In the genomic region with DNA sequence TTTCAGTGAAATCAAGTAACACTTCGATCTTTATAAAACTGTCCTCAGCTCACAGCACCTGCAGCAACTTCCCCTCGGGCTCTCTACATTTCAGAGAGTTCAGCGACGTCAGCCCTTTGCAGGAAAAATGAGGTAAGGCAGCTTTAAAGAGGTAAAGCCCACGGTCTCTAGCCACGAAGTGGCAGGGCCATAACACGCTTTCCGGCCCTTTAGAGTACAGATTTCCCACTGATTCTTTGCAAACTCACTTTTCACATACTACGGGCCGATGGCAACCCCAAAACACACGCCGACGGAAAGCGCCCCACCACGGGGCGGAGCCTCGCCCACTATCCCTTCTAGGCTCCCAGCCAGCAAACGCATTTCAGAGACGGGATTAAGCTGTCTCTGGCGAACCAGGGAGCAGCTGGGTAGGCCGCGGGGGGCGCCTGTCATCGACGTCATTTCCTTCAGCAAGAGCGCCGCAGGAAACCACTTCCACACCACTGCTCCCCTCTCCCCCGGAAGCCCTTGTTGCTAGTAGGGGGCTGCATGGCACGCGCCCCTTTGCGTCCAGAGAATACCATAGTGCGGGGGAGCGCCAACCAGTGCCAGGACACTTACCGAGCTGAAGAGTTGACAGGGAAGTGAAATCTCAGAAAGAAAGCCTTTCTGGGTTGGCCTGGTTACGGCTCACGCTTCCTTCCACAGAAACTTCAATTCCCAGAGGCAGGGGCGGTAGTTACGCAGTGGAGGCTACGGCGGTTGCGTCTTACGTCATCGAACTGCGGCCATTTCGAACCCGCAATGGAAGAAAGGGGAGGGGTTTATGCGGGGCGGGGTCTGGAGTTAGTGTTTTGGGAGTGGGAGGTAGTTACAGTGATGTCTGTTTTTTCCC, we compare ENCODE assay signal across 1 cellular context.
A peak's percentile ranks its signal among the peaks of the same experiment; 100 is the strongest.
TF ChIP-seq lines count a peak whose summit lies in the region.

A gene with protein sequence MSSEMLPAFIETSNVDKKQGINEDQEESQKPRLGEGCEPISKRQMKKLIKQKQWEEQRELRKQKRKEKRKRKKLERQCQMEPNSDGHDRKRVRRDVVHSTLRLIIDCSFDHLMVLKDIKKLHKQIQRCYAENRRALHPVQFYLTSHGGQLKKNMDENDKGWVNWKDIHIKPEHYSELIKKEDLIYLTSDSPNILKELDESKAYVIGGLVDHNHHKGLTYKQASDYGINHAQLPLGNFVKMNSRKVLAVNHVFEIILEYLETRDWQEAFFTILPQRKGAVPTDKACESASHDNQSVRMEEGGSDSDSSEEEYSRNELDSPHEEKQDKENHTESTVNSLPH (minus strand): TSS at position 730 of the 877 bp plus-strand sequence. CDS start 4,701 bp downstream, outside the sequence.

TF ChIP-seq in HEK293, 187 proteins besides CTCF, POLR2A, EP300 and RAD21 (continued from another document and continues in another):
- TF ChIP-seq ZNF341 (tag by site-specific recombination; IDR thresholded peaks at IDR 0.05; ENCODE audit: low read depth) (no peak), ZNF626 (tag by site-specific recombination; IDR thresholded peaks at IDR 0.05) (no peak), GLI2 (tag by site-specific recombination; IDR thresholded peaks at IDR 0.05; ENCODE audit: borderline replicate concordance, low read depth) (no peak), ZNF843 (tag by site-specific recombination; IDR thresholded peaks at IDR 0.05) (no peak), ZEB2 (tag by site-specific recombination; IDR thresholded peaks at IDR 0.05) (no peak), ZNF140 (tag by site-specific recombination; IDR thresholded peaks at IDR 0.05) (no peak), HOXD13 (CRISPR knock-in tag; IDR thresholded peaks at IDR 0.05; ENCODE audit: borderline replicate concordance) (no peak), ZNF560 (tag by site-specific recombination; IDR thresholded peaks at IDR 0.05; ENCODE audit: borderline replicate concordance) (no peak), ZNF624 (tag by site-specific recombination; IDR thresholded peaks at IDR 0.05) (no peak), HOXA7 (CRISPR knock-in tag; IDR thresholded peaks at IDR 0.05; ENCODE audit: borderline replicate concordance) (no peak), ZNF549 (tag by site-specific recombination; IDR thresholded peaks at IDR 0.05) (no peak), EGR2 (tag by site-specific recombination; IDR thresholded peaks at IDR 0.05; ENCODE audit: low read depth) (0 out of 2 replicates have a peak, but pooled peaks have one; percentile 2), ZNF670 (tag by site-specific recombination; IDR thresholded peaks at IDR 0.05; ENCODE audit: low read depth) (no peak), ZNF274 (IDR thresholded peaks at IDR 0.05; ENCODE audit: low read length) (no peak), ZNF274 (tag by site-specific recombination; IDR thresholded peaks at IDR 0.05; ENCODE audit: borderline replicate concordance) (no peak), ZNF701 (tag by site-specific recombination; IDR thresholded peaks at IDR 0.05) (no peak), ZNF311 (tag by site-specific recombination; IDR thresholded peaks at IDR 0.05; ENCODE audit: borderline replicate concordance) (no peak), ZNF514 (tag by site-specific recombination; IDR thresholded peaks at IDR 0.05) (no peak), SP3 (tag by site-specific recombination; IDR thresholded peaks at IDR 0.05) (peak; percentile 66), ZNF664 (tag by site-specific recombination; IDR thresholded peaks at IDR 0.05) (no peak), ZNF335 (tag by site-specific recombination; conservative IDR thresholded peaks at IDR 0.05) (peak; percentile 72), ZNF169 (tag by site-specific recombination; IDR thresholded peaks at IDR 0.05) (no peak), ZBTB7A (tag by site-specific recombination; IDR thresholded peaks at IDR 0.05; ENCODE audit: low read depth) (no peak), RBAK (tag by site-specific recombination; IDR thresholded peaks at IDR 0.05) (no peak), ZNF510 (tag by site-specific recombination; IDR thresholded peaks at IDR 0.05; ENCODE audit: insufficient replicate concordance) (no peak)
- TF ChIP-seq, protein P1, sequence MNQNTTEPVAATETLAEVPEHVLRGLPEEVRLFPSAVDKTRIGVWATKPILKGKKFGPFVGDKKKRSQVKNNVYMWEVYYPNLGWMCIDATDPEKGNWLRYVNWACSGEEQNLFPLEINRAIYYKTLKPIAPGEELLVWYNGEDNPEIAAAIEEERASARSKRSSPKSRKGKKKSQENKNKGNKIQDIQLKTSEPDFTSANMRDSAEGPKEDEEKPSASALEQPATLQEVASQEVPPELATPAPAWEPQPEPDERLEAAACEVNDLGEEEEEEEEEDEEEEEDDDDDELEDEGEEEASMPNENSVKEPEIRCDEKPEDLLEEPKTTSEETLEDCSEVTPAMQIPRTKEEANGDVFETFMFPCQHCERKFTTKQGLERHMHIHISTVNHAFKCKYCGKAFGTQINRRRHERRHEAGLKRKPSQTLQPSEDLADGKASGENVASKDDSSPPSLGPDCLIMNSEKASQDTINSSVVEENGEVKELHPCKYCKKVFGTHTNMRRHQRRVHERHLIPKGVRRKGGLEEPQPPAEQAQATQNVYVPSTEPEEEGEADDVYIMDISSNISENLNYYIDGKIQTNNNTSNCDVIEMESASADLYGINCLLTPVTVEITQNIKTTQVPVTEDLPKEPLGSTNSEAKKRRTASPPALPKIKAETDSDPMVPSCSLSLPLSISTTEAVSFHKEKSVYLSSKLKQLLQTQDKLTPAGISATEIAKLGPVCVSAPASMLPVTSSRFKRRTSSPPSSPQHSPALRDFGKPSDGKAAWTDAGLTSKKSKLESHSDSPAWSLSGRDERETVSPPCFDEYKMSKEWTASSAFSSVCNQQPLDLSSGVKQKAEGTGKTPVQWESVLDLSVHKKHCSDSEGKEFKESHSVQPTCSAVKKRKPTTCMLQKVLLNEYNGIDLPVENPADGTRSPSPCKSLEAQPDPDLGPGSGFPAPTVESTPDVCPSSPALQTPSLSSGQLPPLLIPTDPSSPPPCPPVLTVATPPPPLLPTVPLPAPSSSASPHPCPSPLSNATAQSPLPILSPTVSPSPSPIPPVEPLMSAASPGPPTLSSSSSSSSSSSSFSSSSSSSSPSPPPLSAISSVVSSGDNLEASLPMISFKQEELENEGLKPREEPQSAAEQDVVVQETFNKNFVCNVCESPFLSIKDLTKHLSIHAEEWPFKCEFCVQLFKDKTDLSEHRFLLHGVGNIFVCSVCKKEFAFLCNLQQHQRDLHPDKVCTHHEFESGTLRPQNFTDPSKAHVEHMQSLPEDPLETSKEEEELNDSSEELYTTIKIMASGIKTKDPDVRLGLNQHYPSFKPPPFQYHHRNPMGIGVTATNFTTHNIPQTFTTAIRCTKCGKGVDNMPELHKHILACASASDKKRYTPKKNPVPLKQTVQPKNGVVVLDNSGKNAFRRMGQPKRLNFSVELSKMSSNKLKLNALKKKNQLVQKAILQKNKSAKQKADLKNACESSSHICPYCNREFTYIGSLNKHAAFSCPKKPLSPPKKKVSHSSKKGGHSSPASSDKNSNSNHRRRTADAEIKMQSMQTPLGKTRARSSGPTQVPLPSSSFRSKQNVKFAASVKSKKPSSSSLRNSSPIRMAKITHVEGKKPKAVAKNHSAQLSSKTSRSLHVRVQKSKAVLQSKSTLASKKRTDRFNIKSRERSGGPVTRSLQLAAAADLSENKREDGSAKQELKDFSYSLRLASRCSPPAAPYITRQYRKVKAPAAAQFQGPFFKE (tag by site-specific recombination; IDR thresholded peaks at IDR 0.05; ENCODE audit: borderline replicate concordance) = no peak
- TF ChIP-seq, protein P2, sequence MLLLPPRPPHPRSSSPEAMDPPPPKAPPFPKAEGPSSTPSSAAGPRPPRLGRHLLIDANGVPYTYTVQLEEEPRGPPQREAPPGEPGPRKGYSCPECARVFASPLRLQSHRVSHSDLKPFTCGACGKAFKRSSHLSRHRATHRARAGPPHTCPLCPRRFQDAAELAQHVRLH (tag by site-specific recombination; IDR thresholded peaks at IDR 0.05) = peak; percentile 44; the same call in 1 of the 2 replicates
- TF ChIP-seq, protein P3, sequence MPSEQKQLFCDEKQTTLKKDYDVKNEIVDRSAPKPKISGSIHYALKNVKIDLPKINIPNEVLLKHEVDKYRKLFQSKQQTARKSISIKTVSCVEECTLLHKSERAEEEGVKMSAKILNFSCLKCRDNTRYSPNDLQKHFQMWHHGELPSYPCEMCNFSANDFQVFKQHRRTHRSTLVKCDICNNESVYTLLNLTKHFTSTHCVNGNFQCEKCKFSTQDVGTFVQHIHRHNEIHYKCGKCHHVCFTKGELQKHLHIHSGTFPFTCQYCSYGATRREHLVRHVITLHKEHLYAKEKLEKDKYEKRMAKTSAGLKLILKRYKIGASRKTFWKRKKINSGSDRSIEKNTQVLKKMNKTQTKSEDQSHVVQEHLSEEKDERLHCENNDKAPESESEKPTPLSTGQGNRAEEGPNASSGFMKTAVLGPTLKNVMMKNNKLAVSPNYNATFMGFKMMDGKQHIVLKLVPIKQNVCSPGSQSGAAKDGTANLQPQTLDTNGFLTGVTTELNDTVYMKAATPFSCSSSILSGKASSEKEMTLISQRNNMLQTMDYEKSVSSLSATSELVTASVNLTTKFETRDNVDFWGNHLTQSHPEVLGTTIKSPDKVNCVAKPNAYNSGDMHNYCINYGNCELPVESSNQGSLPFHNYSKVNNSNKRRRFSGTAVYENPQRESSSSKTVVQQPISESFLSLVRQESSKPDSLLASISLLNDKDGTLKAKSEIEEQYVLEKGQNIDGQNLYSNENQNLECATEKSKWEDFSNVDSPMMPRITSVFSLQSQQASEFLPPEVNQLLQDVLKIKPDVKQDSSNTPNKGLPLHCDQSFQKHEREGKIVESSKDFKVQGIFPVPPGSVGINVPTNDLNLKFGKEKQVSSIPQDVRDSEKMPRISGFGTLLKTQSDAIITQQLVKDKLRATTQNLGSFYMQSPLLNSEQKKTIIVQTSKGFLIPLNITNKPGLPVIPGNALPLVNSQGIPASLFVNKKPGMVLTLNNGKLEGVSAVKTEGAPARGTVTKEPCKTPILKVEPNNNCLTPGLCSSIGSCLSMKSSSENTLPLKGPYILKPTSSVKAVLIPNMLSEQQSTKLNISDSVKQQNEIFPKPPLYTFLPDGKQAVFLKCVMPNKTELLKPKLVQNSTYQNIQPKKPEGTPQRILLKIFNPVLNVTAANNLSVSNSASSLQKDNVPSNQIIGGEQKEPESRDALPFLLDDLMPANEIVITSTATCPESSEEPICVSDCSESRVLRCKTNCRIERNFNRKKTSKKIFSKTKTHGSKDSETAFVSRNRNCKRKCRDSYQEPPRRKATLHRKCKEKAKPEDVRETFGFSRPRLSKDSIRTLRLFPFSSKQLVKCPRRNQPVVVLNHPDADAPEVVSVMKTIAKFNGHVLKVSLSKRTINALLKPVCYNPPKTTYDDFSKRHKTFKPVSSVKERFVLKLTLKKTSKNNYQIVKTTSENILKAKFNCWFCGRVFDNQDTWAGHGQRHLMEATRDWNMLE (tag by site-specific recombination; conservative IDR thresholded peaks at IDR 0.05; ENCODE audit: low read depth) = peak; percentile 99
- TF ChIP-seq, protein P4, sequence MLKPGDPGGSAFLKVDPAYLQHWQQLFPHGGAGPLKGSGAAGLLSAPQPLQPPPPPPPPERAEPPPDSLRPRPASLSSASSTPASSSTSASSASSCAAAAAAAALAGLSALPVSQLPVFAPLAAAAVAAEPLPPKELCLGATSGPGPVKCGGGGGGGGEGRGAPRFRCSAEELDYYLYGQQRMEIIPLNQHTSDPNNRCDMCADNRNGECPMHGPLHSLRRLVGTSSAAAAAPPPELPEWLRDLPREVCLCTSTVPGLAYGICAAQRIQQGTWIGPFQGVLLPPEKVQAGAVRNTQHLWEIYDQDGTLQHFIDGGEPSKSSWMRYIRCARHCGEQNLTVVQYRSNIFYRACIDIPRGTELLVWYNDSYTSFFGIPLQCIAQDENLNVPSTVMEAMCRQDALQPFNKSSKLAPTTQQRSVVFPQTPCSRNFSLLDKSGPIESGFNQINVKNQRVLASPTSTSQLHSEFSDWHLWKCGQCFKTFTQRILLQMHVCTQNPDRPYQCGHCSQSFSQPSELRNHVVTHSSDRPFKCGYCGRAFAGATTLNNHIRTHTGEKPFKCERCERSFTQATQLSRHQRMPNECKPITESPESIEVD (tag by site-specific recombination; IDR thresholded peaks at IDR 0.05) = no peak
- TF ChIP-seq, protein P5, sequence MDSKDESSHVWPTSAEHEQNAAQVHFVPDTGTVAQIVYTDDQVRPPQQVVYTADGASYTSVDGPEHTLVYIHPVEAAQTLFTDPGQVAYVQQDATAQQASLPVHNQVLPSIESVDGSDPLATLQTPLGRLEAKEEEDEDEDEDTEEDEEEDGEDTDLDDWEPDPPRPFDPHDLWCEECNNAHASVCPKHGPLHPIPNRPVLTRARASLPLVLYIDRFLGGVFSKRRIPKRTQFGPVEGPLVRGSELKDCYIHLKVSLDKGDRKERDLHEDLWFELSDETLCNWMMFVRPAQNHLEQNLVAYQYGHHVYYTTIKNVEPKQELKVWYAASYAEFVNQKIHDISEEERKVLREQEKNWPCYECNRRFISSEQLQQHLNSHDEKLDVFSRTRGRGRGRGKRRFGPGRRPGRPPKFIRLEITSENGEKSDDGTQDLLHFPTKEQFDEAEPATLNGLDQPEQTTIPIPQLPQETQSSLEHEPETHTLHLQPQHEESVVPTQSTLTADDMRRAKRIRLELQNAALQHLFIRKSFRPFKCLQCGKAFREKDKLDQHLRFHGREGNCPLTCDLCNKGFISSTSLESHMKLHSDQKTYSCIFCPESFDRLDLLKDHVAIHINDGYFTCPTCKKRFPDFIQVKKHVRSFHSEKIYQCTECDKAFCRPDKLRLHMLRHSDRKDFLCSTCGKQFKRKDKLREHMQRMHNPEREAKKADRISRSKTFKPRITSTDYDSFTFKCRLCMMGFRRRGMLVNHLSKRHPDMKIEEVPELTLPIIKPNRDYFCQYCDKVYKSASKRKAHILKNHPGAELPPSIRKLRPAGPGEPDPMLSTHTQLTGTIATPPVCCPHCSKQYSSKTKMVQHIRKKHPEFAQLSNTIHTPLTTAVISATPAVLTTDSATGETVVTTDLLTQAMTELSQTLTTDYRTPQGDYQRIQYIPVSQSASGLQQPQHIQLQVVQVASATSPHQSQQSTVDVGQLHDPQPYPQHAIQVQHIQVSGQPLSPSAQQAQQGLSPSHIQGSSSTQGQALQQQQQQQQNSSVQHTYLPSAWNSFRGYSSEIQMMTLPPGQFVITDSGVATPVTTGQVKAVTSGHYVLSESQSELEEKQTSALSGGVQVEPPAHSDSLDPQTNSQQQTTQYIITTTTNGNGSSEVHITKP (tag by site-specific recombination; IDR thresholded peaks at IDR 0.05) = 0 out of 2 replicates have a peak, but pooled peaks have one; percentile 33
- TF ChIP-seq, protein P6, sequence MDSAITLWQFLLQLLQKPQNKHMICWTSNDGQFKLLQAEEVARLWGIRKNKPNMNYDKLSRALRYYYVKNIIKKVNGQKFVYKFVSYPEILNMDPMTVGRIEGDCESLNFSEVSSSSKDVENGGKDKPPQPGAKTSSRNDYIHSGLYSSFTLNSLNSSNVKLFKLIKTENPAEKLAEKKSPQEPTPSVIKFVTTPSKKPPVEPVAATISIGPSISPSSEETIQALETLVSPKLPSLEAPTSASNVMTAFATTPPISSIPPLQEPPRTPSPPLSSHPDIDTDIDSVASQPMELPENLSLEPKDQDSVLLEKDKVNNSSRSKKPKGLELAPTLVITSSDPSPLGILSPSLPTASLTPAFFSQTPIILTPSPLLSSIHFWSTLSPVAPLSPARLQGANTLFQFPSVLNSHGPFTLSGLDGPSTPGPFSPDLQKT (IDR thresholded peaks at IDR 0.05; ENCODE audit: borderline replicate concordance, low read depth, low read length) = no peak
